Comparison of ENCODE assay signal across 8 cellular contexts in genomic region chr7:12111461-12112405, GRCh38.
DNase-seq lines count a peak whose midpoint lies in the region; ATAC-seq and TF ChIP-seq lines count a peak whose summit lies in the region.

No MANE protein-coding gene starts in this region.

- H3K27ac ChIP-seq in lower lobe of right lung (no peak overlapping the region), thoracic aorta (no peak overlapping the region)

- peak; percentile 61 for TF ChIP-seq CTCF in BE2C (IDR thresholded peaks at IDR 0.05; ENCODE audit: low read depth, low read length)
- peak; percentile 14 for TF ChIP-seq CTCF in cardiac fibroblast (IDR thresholded peaks at IDR 0.05; ENCODE audit: low read depth, low read length)
- TF ChIP-seq CTCF in lower lobe of right lung (IDR thresholded peaks at IDR 0.05), result no peak
- no peak for TF ChIP-seq CTCF in thoracic aorta (IDR thresholded peaks at IDR 0.05)

- DNase-seq in BE2C (peak; percentile 91), NCI-H2227 (lab: John Stamatoyannopoulos, UW; ENCODE audit: unreplicated experiment) (peak; percentile 82), cardiac fibroblast (ENCODE audit: low read depth in 2 of 2) (peak; percentile 33 to 39), lower lobe of right lung (peak; percentile 72), thoracic aorta (ENCODE audit: low spot score) (no peak), NCI-H1436 (lab: John Stamatoyannopoulos, UW) (no peak), 8988T (no peak)

- H3K9me3 ChIP-seq in BE2C (no peaks in the 10 kb centered on the region), lower lobe of right lung (no peaks in the 10 kb centered on the region), thoracic aorta (no peaks in the 10 kb centered on the region)

- no peaks in the 10 kb centered on the region for H3K36me3 ChIP-seq in BE2C
- no peaks in the 10 kb centered on the region for H3K36me3 ChIP-seq in lower lobe of right lung
- no peaks in the 10 kb centered on the region for H3K36me3 ChIP-seq in thoracic aorta

- H3K4me3 ChIP-seq in BE2C (ENCODE audit: low read depth, low read length) (peak overlapping the region; percentile 66), cardiac fibroblast (replicated peaks in 1 of 2; ENCODE audit: low read depth in 2 of 2, low read length in 2 of 2) (peak overlapping the region; percentile 27 to 46), lower lobe of right lung (peak overlapping the region; percentile 42), thoracic aorta (peak overlapping the region; percentile 27)

- intact Hi-C loops in lower lobe of right lung (cut with DNase I), result no loop called here

- ATAC-seq in lower lobe of right lung, result peak; percentile 93
- no peak for ATAC-seq in thoracic aorta (ENCODE audit: insufficient number of reproducible peaks, low FRiP score, low read depth)
- ATAC-seq in GM21360 (IDR thresholded peaks at IDR 0.05; ENCODE audit: unreplicated experiment), result no peak

- H3K4me1 ChIP-seq in BE2C, result peaks cover 5% of the 10 kb centered on the region; the same call in 1 of the 2 replicates
- no peaks in the 10 kb centered on the region for H3K4me1 ChIP-seq in lower lobe of right lung
- no peaks in the 10 kb centered on the region for H3K4me1 ChIP-seq in thoracic aorta (ENCODE audit: control insufficient read depth in 1 of 2, low read depth in 2 of 2)

- H3K27me3 ChIP-seq in BE2C (no peaks in the 10 kb centered on the region), lower lobe of right lung (ENCODE audit: low read depth) (peaks cover 8% of the 10 kb centered on the region), thoracic aorta (replicated peaks; ENCODE audit: insufficient read depth) (no peaks in the 10 kb centered on the region)

Comparison
In these comparisons a context has a peak if more than half of its experiments do, and no peak if none do; other contexts are left out.
1. DNase-seq: peak in BE2C (single experiment), NCI-H2227 (single experiment), cardiac fibroblast (2 of 2) and lower lobe of right lung (single experiment); none in thoracic aorta (single experiment), NCI-H1436 (single experiment) and 8988T (single experiment).
2. CTCF ChIP-seq: peak in BE2C (single experiment) and cardiac fibroblast (single experiment); none in lower lobe of right lung (single experiment) and thoracic aorta (single experiment).
3. ATAC-seq: peak in lower lobe of right lung (2 of 2); none in thoracic aorta (single experiment) and GM21360 (single experiment).
4. Peak in every context shown above with its lines, with median percentiles within 50 percentile points of each other: H3K4me3 ChIP-seq.